ENCODE assay signal across 9 cellular contexts in the genomic region with DNA sequence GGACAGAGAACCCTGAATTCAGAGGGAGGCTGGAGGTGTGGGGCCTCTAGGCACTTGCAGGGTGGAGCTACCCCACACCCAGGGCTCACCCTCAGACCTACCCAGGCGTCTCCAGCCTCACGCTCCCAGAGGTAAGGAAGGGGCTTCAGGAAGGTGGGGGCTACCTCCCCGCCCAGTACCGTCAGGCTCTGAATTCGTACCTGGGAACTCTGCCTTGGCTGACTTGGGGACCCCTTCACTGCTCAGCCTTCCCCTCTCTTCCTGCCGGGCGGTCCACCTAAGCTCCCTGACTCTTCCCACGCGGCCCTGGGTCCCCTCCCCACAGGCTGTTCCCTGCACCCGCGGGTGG. TPM values are rescaled to one million over a fixed set of nuclear protein-coding genes. Genes with fewer than 3 reads are reported as not detected.
DNase-seq lines count a peak whose midpoint lies in the region; ATAC-seq and TF ChIP-seq lines count a peak whose summit lies in the region.
"Had no signal": no experiment of that assay in that cellular context is flagged by ENCODE, and none has a peak within 500 bp of the region (broad histone marks: within the 10 kb centered on the region; RNA-seq: fewer than 3 reads in every experiment).

No MANE protein-coding gene starts in this region.

- H3K27me3 ChIP-seq in adipocyte (replicated peaks; ENCODE audit: control insufficient read depth, insufficient read depth, low read length) (peaks cover 21% of the 10 kb centered on the region), iPS-20b (ENCODE audit: insufficient read depth, low read length) (peaks cover 34% of the 10 kb centered on the region), smooth muscle cell (ENCODE audit: low read depth) (peaks cover 44% of the 10 kb centered on the region)

- H3K9me3 ChIP-seq in adipocyte (ENCODE audit: control insufficient read depth, low read length) = peaks cover 3% of the 10 kb centered on the region
- no peaks in the 10 kb centered on the region for H3K9me3 ChIP-seq in iPS-20b (ENCODE audit: insufficient read depth, low read depth, low read length)
- no peaks in the 10 kb centered on the region for H3K9me3 ChIP-seq in smooth muscle cell (replicated peaks; ENCODE audit: low read depth)

- H3K4me2 ChIP-seq in smooth muscle cell = peak overlapping the region; percentile 94

- H3K4me3 ChIP-seq in adipocyte (ENCODE audit: low read length) (peak overlapping the region; percentile 76), iPS-20b (ENCODE audit: low read length) (peak overlapping the region; percentile 72), smooth muscle cell (peak overlapping the region; percentile 57)

- no peaks in the 10 kb centered on the region for H3F3A ChIP-seq in smooth muscle cell (ENCODE audit: low read depth)

- WGBS in smooth muscle cell (ENCODE audit: low lambda C conversion rate) = 39% methylated on average over 11 of the region's 11 CpGs

- H3K27ac ChIP-seq in iPS-20b (ENCODE audit: low read length) = no peak overlapping the region
- H3K27ac ChIP-seq in smooth muscle cell (ENCODE audit: low read depth) = no peak overlapping the region

- no peaks in the 10 kb centered on the region for H3K79me2 ChIP-seq in smooth muscle cell (ENCODE audit: low read depth)

- H2AFZ ChIP-seq in smooth muscle cell (ENCODE audit: low read depth) = peak overlapping the region; percentile 93

- TF ChIP-seq CTCF in smooth muscle cell (IDR thresholded peaks at IDR 0.05; ENCODE audit: borderline replicate concordance, insufficient read depth, poor library complexity, severe bottlenecking) = no peak

- no peaks in the 10 kb centered on the region for H3K4me1 ChIP-seq in adipocyte (ENCODE audit: control insufficient read depth, insufficient read depth, low read length)
- H3K4me1 ChIP-seq in iPS-20b (ENCODE audit: insufficient read depth, low read length) = no peaks in the 10 kb centered on the region
- H3K4me1 ChIP-seq in smooth muscle cell (ENCODE audit: low read depth) = no peaks in the 10 kb centered on the region

- H3K36me3 ChIP-seq in adipocyte (ENCODE audit: control insufficient read depth, insufficient read depth, low read length, severe bottlenecking) (no peaks in the 10 kb centered on the region), iPS-20b (ENCODE audit: insufficient read depth, low read depth, low read length) (no peaks in the 10 kb centered on the region), smooth muscle cell (ENCODE audit: low read depth) (no peaks in the 10 kb centered on the region)

- DNase-seq in adipocyte (ENCODE audit: low read depth) (no peak), smooth muscle cell (lab: John Stamatoyannopoulos, UW; ENCODE audit: unreplicated experiment) (no peak), DMS153 treated with DMSO at 0.1 percent for 48 hours (lab: John Stamatoyannopoulos, UW; ENCODE audit: unreplicated experiment) (no peak), DMS53 treated with DMSO at 0.1 percent for 48 hours (lab: John Stamatoyannopoulos, UW; ENCODE audit: unreplicated experiment) (no peak)
- DNase-seq: NCI-H1092, SHP77 had no signal

- ATAC-seq in HG02642 (IDR thresholded peaks at IDR 0.05; ENCODE audit: poor library complexity, unreplicated experiment) (peak; percentile 17), HG03521 (IDR thresholded peaks at IDR 0.05; ENCODE audit: unreplicated experiment) (no peak)

- H4K20me1 ChIP-seq in smooth muscle cell (ENCODE audit: low read depth) = no peaks in the 10 kb centered on the region

- H3K9ac ChIP-seq in adipocyte (ENCODE audit: low read length) (no peak overlapping the region), iPS-20b (ENCODE audit: low read depth, low read length) (peak overlapping the region; percentile 27; the same call in 1 of the 2 replicates), smooth muscle cell (ENCODE audit: low read depth) (no peak overlapping the region)

RNA-seq across cellular contexts. Expression of gene PARP4, which starts 28.5 kb away (rescaled TPM):
- 33.7 and 44.6 TPM in 2 replicates for total RNA-seq in smooth muscle cell
- polyA plus RNA-seq in smooth muscle cell = 15.3 and 18.2 TPM in 2 replicates
